11 cellular contexts compared by ENCODE assay signal in genomic region chr20:51732454-51732791, GRCh38. TPM values are rescaled to one million over a fixed set of nuclear protein-coding genes. Genes with fewer than 3 reads are reported as not detected.
DNase-seq lines count a peak whose midpoint lies in the region; ATAC-seq and TF ChIP-seq lines count a peak whose summit lies in the region.
"Had no signal": no experiment of that assay in that cellular context is flagged by ENCODE, and none has a peak within 500 bp of the region (broad histone marks: within the 10 kb centered on the region; RNA-seq: fewer than 3 reads in every experiment).

No MANE protein-coding gene starts in this region.

- no peak overlapping the region for H4K8ac ChIP-seq in trophoblast cell (ENCODE audit: low read depth, low read length)

- no peak for TF ChIP-seq EP300 in stomach (IDR thresholded peaks at IDR 0.05)

- no peaks in the 10 kb centered on the region for H3K79me1 ChIP-seq in trophoblast cell (ENCODE audit: low read length)

- H3K36me3 ChIP-seq in stomach (peaks cover 0 to 12% (median 2%) of the 10 kb centered on the region in 4 donors), trophoblast cell (ENCODE audit: control insufficient read depth in 1 of 2, insufficient read depth in 2 of 2, low read length in 2 of 2) (no peaks in the 10 kb centered on the region)

- TF ChIP-seq CTCF in stomach (IDR thresholded peaks at IDR 0.05) (no peak), Calu3 (IDR thresholded peaks at IDR 0.05; ENCODE audit: unreplicated experiment) (no peak)

- no peak for ATAC-seq in GM21367 (IDR thresholded peaks at IDR 0.05; ENCODE audit: unreplicated experiment)

- H2AK5ac ChIP-seq in trophoblast cell (ENCODE audit: low read length) = no peak overlapping the region

- H4K12ac ChIP-seq in trophoblast cell (ENCODE audit: low read depth, low read length) = no peak overlapping the region

- H3K27me3 Mint-ChIP-seq in Calu3 (ENCODE audit: unreplicated experiment) = no peaks in the 10 kb centered on the region

- no peak overlapping the region for H2BK5ac ChIP-seq in trophoblast cell (ENCODE audit: low read depth, low read length, poor library complexity)

- H3K4me3 Mint-ChIP-seq in Calu3 (ENCODE audit: low read depth, unreplicated experiment) = no peak overlapping the region

- intact Hi-C loops in stomach (cut with DNase I; ENCODE audit: low total_unique reads) = no loop called here
- intact Hi-C loops in Calu3 (cut with micrococcal nuclease; ENCODE audit: unreplicated experiment) = no loop called here

- no peak overlapping the region for H3K23ac ChIP-seq in trophoblast cell (ENCODE audit: low read length)

- no peak for TF ChIP-seq POLR2A in stomach (IDR thresholded peaks at IDR 0.05)

- H3K4me1 ChIP-seq in stomach = peaks cover 16 to 49% (median 28%) of the 10 kb centered on the region in 4 donors
- H3K4me1 ChIP-seq in trophoblast cell (ENCODE audit: control insufficient read depth in 1 of 2, insufficient read depth in 2 of 2, low read length in 2 of 2) = no peaks in the 10 kb centered on the region

- H3K9ac ChIP-seq in trophoblast cell (ENCODE audit: low read length) = no peak overlapping the region
- H3K9ac ChIP-seq: KMS-11 had no signal

- H3K27ac ChIP-seq in stomach (peak overlapping the region; percentile 36 to 84 (median 80)), trophoblast cell (ENCODE audit: low read depth, low read length) (no peak overlapping the region)
- H3K27ac ChIP-seq: KMS-11 had no signal

- H3K36me3 Mint-ChIP-seq in Calu3 (ENCODE audit: insufficient read depth, unreplicated experiment) = peaks cover 11% of the 10 kb centered on the region

- H3K27me3 ChIP-seq in stomach = no peaks in the 10 kb centered on the region
- no peaks in the 10 kb centered on the region for H3K27me3 ChIP-seq in trophoblast cell (ENCODE audit: insufficient read depth, low read length)

- 59 to 82% (median 67%) methylated on average over 2 of the region's 2 CpGs for WGBS in stomach, 5 donors
- no CpG with 5 or more reads among the region's 2 CpGs for WGBS in trophoblast cell (ENCODE audit: extremely low coverage, insufficient coverage, insufficient read length)

- H3K9me3 ChIP-seq in stomach = no peaks in the 10 kb centered on the region
- H3K9me3 ChIP-seq in trophoblast cell (ENCODE audit: insufficient read depth, low read depth, low read length) = peaks cover 2% of the 10 kb centered on the region

- peak overlapping the region in 2 of 4 donors; percentile 11 to 12 for H3K4me3 ChIP-seq in stomach
- H3K4me3 ChIP-seq in trophoblast cell (ENCODE audit: low read depth, low read length) = no peak overlapping the region

- DNase-seq in M059J (ENCODE audit: low read depth) (peak; percentile 38), astrocyte of the hippocampus (ENCODE audit: low read depth, low spot score) (peak; percentile 32), hepatic stellate cell (ENCODE audit: low spot score) (peak; percentile 39), stomach (no peak), trophoblast cell (no peak), SK-N-DZ (ENCODE audit: low spot score) (no peak), Calu3 (no peak)
- DNase-seq: amniotic stem cell, NCI-H748 treated with DMSO at 0.1 percent for 48 hours had no signal

- peaks cover 40% of the 10 kb centered on the region for H3K4me1 Mint-ChIP-seq in Calu3 (ENCODE audit: low read depth, unreplicated experiment)

- CTCF ChIA-PET in Calu3 (lab: Charles Lee) = interaction anchor here (1.3 kb wide), 1 partner anchor 10 kb away, joined by 4 read pairs; no protein-coding TSS in a partner anchor

- no peak overlapping the region for H3K14ac ChIP-seq in trophoblast cell (ENCODE audit: low read length)

- no peak overlapping the region for H3K4ac ChIP-seq in trophoblast cell (ENCODE audit: low read depth, low read length)

- H2BK120ac ChIP-seq in trophoblast cell (ENCODE audit: insufficient read depth, low read length, poor library complexity) = no peak overlapping the region

- H3K9me3 Mint-ChIP-seq in Calu3 (ENCODE audit: low read depth, unreplicated experiment) = no peaks in the 10 kb centered on the region

- H2AFZ ChIP-seq in trophoblast cell (ENCODE audit: insufficient read depth, low read length, poor library complexity) = no peak overlapping the region

- no peaks in the 10 kb centered on the region for H3K79me2 ChIP-seq in trophoblast cell (ENCODE audit: control insufficient read depth, insufficient read depth, low read length, poor library complexity)

- H3K27ac Mint-ChIP-seq in Calu3 (ENCODE audit: unreplicated experiment) = no peak overlapping the region

- H3K4me2 ChIP-seq in trophoblast cell (ENCODE audit: low read length) = no peak overlapping the region
- H3K4me2 ChIP-seq: KMS-11 had no signal

- H4K91ac ChIP-seq in trophoblast cell (ENCODE audit: low read depth, low read length) = no peak overlapping the region

- no peak overlapping the region for H2BK12ac ChIP-seq in trophoblast cell (ENCODE audit: low read length)

- no TSS peak for BruUV-seq in Calu3 (replicated peaks; lab: Mats Ljungman, UMichigan)

- no peak overlapping the region for H3K18ac ChIP-seq in trophoblast cell (ENCODE audit: low read length)

RNA-seq across cellular contexts. Expression of gene ATP9A, which starts 35.8 kb away (rescaled TPM):
- 11.0 and 20.6 TPM in 2 replicates for total RNA-seq in M059J (2014; rRNA removed; shearing (Covaris generic))
- total RNA-seq in stomach (10 to 100 TPM; 10.7 to 58.9 (median 32.7) TPM), Calu3 (2022) (90.3 and 98.5 TPM in 2 replicates)
- polyA plus RNA-seq in stomach = 1 to 10 TPM; 3.2 to 5.5 (median 5.2) TPM
- polyA plus RNA-seq in trophoblast cell (2013) = 5.1 TPM in 2 replicates
- polyA plus RNA-seq in SK-N-DZ (2014; cell fraction: cytosol; rRNA removed) = 3.8 and 4.9 TPM in 2 replicates
- 2.3 and 4.2 TPM in 2 replicates for polyA plus RNA-seq in SK-N-DZ (2014; cell fraction: nucleus; rRNA removed)

Comparison
In these comparisons a context has a peak if more than half of its experiments do, and no peak if none do; other contexts are left out.
1. DNase-seq: peak in M059J (single experiment), astrocyte of the hippocampus (single experiment) and hepatic stellate cell (single experiment); none in stomach (single experiment), trophoblast cell (0 of 2), SK-N-DZ (single experiment) and Calu3 (single experiment).